8 cellular contexts compared by ENCODE assay signal in the genomic region with DNA sequence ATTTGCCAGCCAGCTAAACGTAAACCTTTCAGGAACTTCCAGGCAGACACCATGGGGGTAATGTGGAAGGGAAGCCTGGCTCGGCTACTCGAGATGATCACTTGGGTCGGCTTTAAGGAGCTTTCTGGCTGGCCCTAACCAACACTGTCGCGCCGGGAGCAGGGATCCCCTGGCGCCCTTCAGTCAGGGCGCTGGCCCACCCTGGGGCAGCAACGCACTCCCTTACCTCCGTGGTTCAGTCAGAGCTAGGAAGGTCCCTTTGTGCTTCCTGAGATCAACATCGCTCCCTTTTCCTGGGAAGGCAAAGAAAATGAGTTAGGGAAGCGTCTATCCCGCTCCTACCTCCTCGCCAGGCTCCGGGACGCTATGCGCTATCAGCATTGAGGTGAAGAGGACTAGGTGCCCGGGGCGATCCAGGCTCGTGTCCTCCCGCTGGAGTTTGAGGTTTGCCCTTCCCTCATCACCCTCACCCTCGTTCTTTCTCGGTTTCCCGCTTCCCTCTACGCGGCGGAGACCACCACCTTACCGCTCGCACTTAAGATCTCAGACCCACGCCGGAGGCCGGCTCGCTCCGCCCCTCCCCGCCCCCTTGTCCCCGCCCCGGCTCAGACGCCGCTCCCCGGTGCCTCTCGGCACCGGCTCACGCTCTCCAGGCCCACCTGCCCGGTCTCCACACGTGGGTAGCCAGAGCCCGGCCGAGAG. TPM values are rescaled to one million over a fixed set of nuclear protein-coding genes. Genes with fewer than 3 reads are reported as not detected.
DNase-seq lines count a peak whose midpoint lies in the region; ATAC-seq and TF ChIP-seq lines count a peak whose summit lies in the region.

No MANE protein-coding gene starts in this region.

- ATAC-seq in GM21423 (IDR thresholded peaks at IDR 0.05; ENCODE audit: unreplicated experiment) (peak; percentile 3), right lobe of liver (peak in 2 of 4 donors; percentile 26 to 30)

- peaks cover 17% of the 10 kb centered on the region for H3K4me1 ChIP-seq in CD4-positive, alpha-beta memory T cell (ENCODE audit: insufficient read depth, low read length)
- H3K4me1 ChIP-seq in right lobe of liver: peaks cover 0 to 20% (median 7%) of the 10 kb centered on the region in 4 donors
- peaks cover 0 to 17% (median 16%) of the 10 kb centered on the region in 4 donors for H3K4me1 ChIP-seq in tibial artery

- peaks cover 17 to 30% (median 25%) of the 10 kb centered on the region in 4 donors for H3K4me1 Mint-ChIP-seq in CD4-positive, alpha-beta memory T cell

- peak overlapping the region; percentile 30 to 94 for H3K4me3 ChIP-seq in CD4-positive, alpha-beta memory T cell (ENCODE audit: low read length in 2 of 2)
- H3K4me3 ChIP-seq in cardiac fibroblast (replicated peaks in 1 of 2; ENCODE audit: low read depth in 2 of 2, low read length in 2 of 2): peak overlapping the region; percentile 77 to 81
- H3K4me3 ChIP-seq in right lobe of liver: peak overlapping the region; percentile 76 to 93 (median 79)
- peak overlapping the region; percentile 81 to 86 for H3K4me3 ChIP-seq in tibial artery

- POLR2A ChIA-PET in CD4-positive, alpha-beta memory T cell (lab: Charles Lee; ENCODE audit: partially characterized antibody): interaction anchor here (0.6 to 2.7 kb wide), 15 partner anchors 9 to 452 kb away, joined by 3 to 14 read pairs (median 4); a partner anchor contains a TSS

- H3K9me3 Mint-ChIP-seq in CD4-positive, alpha-beta memory T cell: peaks cover 0 to 2% (median 0%) of the 10 kb centered on the region in 8 donors

- peak overlapping the region; percentile 99 for H3K27ac ChIP-seq in CD4-positive, alpha-beta memory T cell (ENCODE audit: low read depth, low read length)
- H3K27ac ChIP-seq in right lobe of liver: peak overlapping the region; percentile 93 to 98 (median 97)
- peak overlapping the region; percentile 96 to 99 for H3K27ac ChIP-seq in tibial artery

- no peak for TF ChIP-seq CTCF in cardiac fibroblast (IDR thresholded peaks at IDR 0.05; ENCODE audit: low read depth, low read length)
- no peak for TF ChIP-seq CTCF in right lobe of liver (IDR thresholded peaks at IDR 0.05)
- no peak for TF ChIP-seq CTCF in tibial artery (IDR thresholded peaks at IDR 0.05)

- no peaks in the 10 kb centered on the region for H3K27me3 ChIP-seq in CD4-positive, alpha-beta memory T cell (ENCODE audit: insufficient read depth, low read length)
- H3K27me3 ChIP-seq in right lobe of liver (no peaks in the 10 kb centered on the region), tibial artery (no peaks in the 10 kb centered on the region)

- peaks cover 24% of the 10 kb centered on the region for H3K36me3 ChIP-seq in CD4-positive, alpha-beta memory T cell (ENCODE audit: insufficient read depth, low read length)
- H3K36me3 ChIP-seq in right lobe of liver: peaks cover 0 to 24% (median under 1%) of the 10 kb centered on the region in 4 donors
- H3K36me3 ChIP-seq in tibial artery: peaks cover 19 to 43% (median 22%) of the 10 kb centered on the region in 3 donors

- no peaks in the 10 kb centered on the region for H3K9me3 ChIP-seq in CD4-positive, alpha-beta memory T cell (ENCODE audit: control insufficient read depth in 1 of 2, low read length in 2 of 2)
- H3K9me3 ChIP-seq in right lobe of liver: no peaks in the 10 kb centered on the region
- H3K9me3 ChIP-seq in tibial artery: no peaks in the 10 kb centered on the region

- intact Hi-C loops in CD4-positive, alpha-beta memory T cell (cut with micrococcal nuclease): loop anchor here (5.0 to 10.0 kb wide), 3 partner anchors 193 to 1847 kb away; a partner anchor contains a TSS
- intact Hi-C loops in right lobe of liver (cut with DNase I): no loop called here
- intact Hi-C loops in tibial artery (cut with DNase I; ENCODE audit: low total_unique reads): loop anchor here (10.0 kb wide), 3 partner anchors 77 to 247 kb away; a partner anchor contains a TSS

- 3% methylated on average over 26 of the region's 48 CpGs for WGBS in right lobe of liver (ENCODE audit: insufficient coverage, low coverage, low lambda C conversion rate, missing lambda C conversion rate)

- H3K27ac Mint-ChIP-seq in CD4-positive, alpha-beta memory T cell: peak overlapping the region; percentile 91 to 97 (median 96)

- CTCF ChIA-PET in CD4-positive, alpha-beta memory T cell (lab: Charles Lee; ENCODE audit: partially characterized antibody): interaction anchor here (0.8 kb wide), 1 partner anchor 20 kb away, joined by 4 read pairs; no protein-coding TSS in a partner anchor

- H3K4me3 Mint-ChIP-seq in CD4-positive, alpha-beta memory T cell: peak overlapping the region; percentile 92 to 100 (median 94)

- H3K27me3 Mint-ChIP-seq in CD4-positive, alpha-beta memory T cell: no peaks in the 10 kb centered on the region

- H3K36me3 Mint-ChIP-seq in CD4-positive, alpha-beta memory T cell: peaks cover 11 to 53% of the 10 kb centered on the region in 2 donors

- TF ChIP-seq POLR2A in right lobe of liver (IDR thresholded peaks at IDR 0.05): no peak

- no peak for DNase-seq in CD4-positive, alpha-beta memory T cell
- DNase-seq in NCI-H187 treated with DMSO at 0.1 percent for 48 hours (lab: John Stamatoyannopoulos, UW) (peak; percentile 35), cardiac fibroblast (ENCODE audit: low read depth in 2 of 2) (peak in 1 of 2 donors; percentile 26), right lobe of liver (peak in 1 of 3 donors; percentile 89), tibial artery (no peak), middle frontal gyrus (ENCODE audit: extremely low spot score, low spot score) (no peak), NOMO-1 treated with dmso at 0.1 percent for 144 hours (lab: John Stamatoyannopoulos, UW; ENCODE audit: unreplicated experiment) (no peak)

RNA-seq across cellular contexts. Expression of a gene that starts 0.4 kb away (rescaled TPM):
- 100 to 1,000 TPM; 103 to 109 TPM for total RNA-seq in CD4-positive, alpha-beta memory T cell
- polyA plus RNA-seq in CD4-positive, alpha-beta memory T cell: 100 to 1,000 TPM; 279 to 443 TPM
- 10 to 100 TPM; 30.7 to 65.8 (median 35.9) TPM for total RNA-seq in right lobe of liver

RNA-seq across cellular contexts. Expression of a gene that starts 0.7 kb away (rescaled TPM):
- 10 to 100 TPM; 21.9 to 25.1 TPM for total RNA-seq in CD4-positive, alpha-beta memory T cell
- 10 to 100 TPM; 18.9 to 21.7 TPM for polyA plus RNA-seq in CD4-positive, alpha-beta memory T cell
- total RNA-seq in right lobe of liver: 100 to 1,000 TPM in 3 of 6 experiments, 10 to 100 TPM in 3; 57.5 to 151 (median 90.3) TPM

RNA-seq across cellular contexts. Expression of a gene that starts 5.8 kb away (rescaled TPM):
- 10 to 100 TPM; 47.6 to 49.3 TPM for total RNA-seq in CD4-positive, alpha-beta memory T cell
- polyA plus RNA-seq in CD4-positive, alpha-beta memory T cell: 10 to 100 TPM; 11.3 to 24.1 TPM
- 10 to 100 TPM; 12.3 to 24.0 (median 16.3) TPM for total RNA-seq in right lobe of liver

RNA-seq across cellular contexts. Expression of a gene that starts 51.5 kb away (rescaled TPM):
- total RNA-seq in CD4-positive, alpha-beta memory T cell: not detected
- polyA plus RNA-seq in CD4-positive, alpha-beta memory T cell: not detected
- total RNA-seq in right lobe of liver: not detected

Comparison
In these comparisons a context has a peak if more than half of its experiments do, and no peak if none do; other contexts are left out.
1. intact Hi-C loops: an anchor here in CD4-positive, alpha-beta memory T cell (5.0 to 10.0 kb wide) and tibial artery (10.0 kb wide); none called in right lobe of liver.